In genomic region chr5:78548216-78548615, GRCh38 we compare ENCODE assay signal across 13 cellular contexts.
DNase-seq lines count a peak whose midpoint lies in the region; ATAC-seq and TF ChIP-seq lines count a peak whose summit lies in the region.
"Had no signal": no experiment of that assay in that cellular context is flagged by ENCODE, and none has a peak within 500 bp of the region (broad histone marks: within the 10 kb centered on the region; RNA-seq: fewer than 3 reads in every experiment).

No MANE protein-coding gene starts in this region.

- no peak overlapping the region for H4K8ac ChIP-seq in neuronal stem cell (ENCODE audit: low read depth, low read length)

- no peak overlapping the region for H2BK5ac ChIP-seq in neuronal stem cell (ENCODE audit: low read length)

- H2BK15ac ChIP-seq in neuronal stem cell (ENCODE audit: low read length): no peak overlapping the region

- H3K27me3 ChIP-seq in heart left ventricle: no peaks in the 10 kb centered on the region
- no peaks in the 10 kb centered on the region for H3K27me3 ChIP-seq in uterus
- no peaks in the 10 kb centered on the region for H3K27me3 ChIP-seq in neuronal stem cell (ENCODE audit: control insufficient read depth in 3 of 3, insufficient read depth in 3 of 3, low read depth in 1 of 3, low read length in 3 of 3)

- H3K4me1 Mint-ChIP-seq in progenitor cell of endocrine pancreas (ENCODE audit: low read depth): peaks cover 18% of the 10 kb centered on the region
- H3K4me1 Mint-ChIP-seq: activated naive CD4-positive, alpha-beta T cell treated with anti-CD3 and anti-CD28 coated beads, Interleukin-2, amount 50 U/mL, for 24 hours had no signal

- H3K4me2 ChIP-seq in neuronal stem cell (ENCODE audit: insufficient read depth, low read length, poor library complexity, severe bottlenecking): no peak overlapping the region

- H2BK12ac ChIP-seq in neuronal stem cell (ENCODE audit: low read length): no peak overlapping the region

- no peak for TF ChIP-seq POLR2A in heart left ventricle (IDR thresholded peaks at IDR 0.05)
- TF ChIP-seq POLR2A in uterus (IDR thresholded peaks at IDR 0.05): no peak

- H3K27ac ChIP-seq in heart left ventricle (peak overlapping the region; percentile 68 to 91 (median 84)), uterus (peak overlapping the region; percentile 89 to 93), neuronal stem cell (replicated peaks; ENCODE audit: low read length) (no peak overlapping the region)
- H3K27ac ChIP-seq: 22Rv1, RWPE1 had no signal

- H3K9me3 ChIP-seq in heart left ventricle (peaks cover 0 to 5% (median 0%) of the 10 kb centered on the region in 12 donors), uterus (no peaks in the 10 kb centered on the region), neuronal stem cell (replicated peaks in 1 of 2; ENCODE audit: control insufficient read depth in 2 of 2, insufficient read depth in 1 of 2, low read depth in 1 of 2, low read length in 2 of 2) (peaks cover 2 to 12% of the 10 kb centered on the region in 2 donors)

- no peak overlapping the region for H4K91ac ChIP-seq in neuronal stem cell (ENCODE audit: low read depth, low read length, poor library complexity)

- H3K27me3 Mint-ChIP-seq in progenitor cell of endocrine pancreas: no peaks in the 10 kb centered on the region
- H3K27me3 Mint-ChIP-seq: activated naive CD4-positive, alpha-beta T cell treated with anti-CD3 and anti-CD28 coated beads, Interleukin-2, amount 50 U/mL, for 24 hours had no signal

- no peak for TF ChIP-seq CTCF in heart left ventricle (IDR thresholded peaks at IDR 0.05)
- TF ChIP-seq CTCF in progenitor cell of endocrine pancreas (IDR thresholded peaks at IDR 0.05; ENCODE audit: unreplicated experiment): no peak
- no peak for TF ChIP-seq CTCF in uterus (IDR thresholded peaks at IDR 0.05)

- no peak overlapping the region for H3K14ac ChIP-seq in neuronal stem cell (ENCODE audit: low read length)

- intact Hi-C loops in heart left ventricle (cut with DNase I) (loop anchor here in 7 of 10 donors (5.0 to 10.0 kb wide), 7 partner anchors 47 to 359 kb away; partner anchors contain the start of gene LHFPL2 (in 5 of the 7)), uterus (cut with DNase I; ENCODE audit: low total_unique reads) (no loop called here)

- no peak overlapping the region for H3K4me3 Mint-ChIP-seq in progenitor cell of endocrine pancreas (ENCODE audit: low read depth)
- H3K4me3 Mint-ChIP-seq: activated naive CD4-positive, alpha-beta T cell treated with anti-CD3 and anti-CD28 coated beads, Interleukin-2, amount 50 U/mL, for 24 hours had no signal

- H3K4me3 ChIP-seq in heart left ventricle: peak overlapping the region in 1 of 12 donors; percentile 29
- H3K4me3 ChIP-seq in uterus: no peak overlapping the region
- H3K4me3 ChIP-seq in neuronal stem cell (ENCODE audit: low read length in 2 of 2): no peak overlapping the region

- WGBS in heart left ventricle, 4 donors: 29 to 51% (median 43%) methylated on average over 5 to 6 of the region's 6 CpGs
- no CpG with 5 or more reads among the region's 6 CpGs for WGBS in neuronal stem cell (ENCODE audit: extremely low coverage in 2 of 2, insufficient read length in 2 of 2, insufficient replicate concordance in 1 of 2), 2 donors

- DNase-seq in DMS 273 (lab: John Stamatoyannopoulos, UW; ENCODE audit: unreplicated experiment) (peak; percentile 15), DMS 273 treated with DMSO at 0.1 percent for 48 hours (lab: John Stamatoyannopoulos, UW) (no peak), heart left ventricle (no peak), progenitor cell of endocrine pancreas (ENCODE audit: low spot score, unreplicated experiment) (no peak), uterus (no peak), neuronal stem cell (ENCODE audit: low spot score) (no peak), activated gamma-delta T cell treated with Interleukin-2 at 50 U/mL for 16 hours (no peak), NCI-H2227 treated with DMSO at 0.1 percent for 48 hours (lab: John Stamatoyannopoulos, UW) (no peak)
- DNase-seq: effector CD4-positive, alpha-beta T cell; NCI-H510A treated with DMSO at 0.1 percent for 48 hours had no signal

- H3K27ac Mint-ChIP-seq in progenitor cell of endocrine pancreas: peak overlapping the region; percentile 56
- H3K27ac Mint-ChIP-seq: activated naive CD4-positive, alpha-beta T cell treated with anti-CD3 and anti-CD28 coated beads, Interleukin-2, amount 50 U/mL, for 24 hours had no signal

- H3K4me1 ChIP-seq in heart left ventricle (peaks cover 15 to 76% (median 48%) of the 10 kb centered on the region in 12 donors), uterus (peaks cover 6 to 30% of the 10 kb centered on the region in 2 donors), neuronal stem cell (ENCODE audit: control insufficient read depth in 2 of 2, insufficient read depth in 1 of 2, low read depth in 1 of 2, low read length in 2 of 2) (peaks cover 0 to 7% of the 10 kb centered on the region in 2 donors)

- peak in 2 of 4 donors; percentile 16 to 23 for ATAC-seq in heart left ventricle

- no peak overlapping the region for H2AFZ ChIP-seq in neuronal stem cell (ENCODE audit: low read length)

- no peak overlapping the region for H3K18ac ChIP-seq in neuronal stem cell (ENCODE audit: low read length)

- no peak overlapping the region for H3K4ac ChIP-seq in neuronal stem cell (ENCODE audit: low read length)

- H3K79me1 ChIP-seq in neuronal stem cell (ENCODE audit: low read depth, low read length): peaks cover 6% of the 10 kb centered on the region

- no peak overlapping the region for H3K23ac ChIP-seq in neuronal stem cell (ENCODE audit: low read depth, low read length, poor library complexity)

- peaks cover 9% of the 10 kb centered on the region for H3K36me3 Mint-ChIP-seq in progenitor cell of endocrine pancreas (ENCODE audit: insufficient read depth)
- H3K36me3 Mint-ChIP-seq: activated naive CD4-positive, alpha-beta T cell treated with anti-CD3 and anti-CD28 coated beads, Interleukin-2, amount 50 U/mL, for 24 hours had no signal

- no peak overlapping the region for H2AK5ac ChIP-seq in neuronal stem cell (ENCODE audit: low read depth, low read length)

- H2BK120ac ChIP-seq in neuronal stem cell (ENCODE audit: low read depth, low read length): no peak overlapping the region

- peaks cover 7% of the 10 kb centered on the region for H3K9me3 Mint-ChIP-seq in progenitor cell of endocrine pancreas (ENCODE audit: low read depth)
- H3K9me3 Mint-ChIP-seq: activated naive CD4-positive, alpha-beta T cell treated with anti-CD3 and anti-CD28 coated beads, Interleukin-2, amount 50 U/mL, for 24 hours had no signal

- no peak overlapping the region for H3K9ac ChIP-seq in neuronal stem cell (ENCODE audit: low read depth, low read length, poor library complexity)

- H3K36me3 ChIP-seq in heart left ventricle: no peaks in the 10 kb centered on the region
- H3K36me3 ChIP-seq in uterus: no peaks in the 10 kb centered on the region
- peaks cover 0 to 1% of the 10 kb centered on the region in 2 donors for H3K36me3 ChIP-seq in neuronal stem cell (replicated peaks in 1 of 2; ENCODE audit: control insufficient read depth in 2 of 2, insufficient read depth in 2 of 2, low read length in 2 of 2)
